Comparison of ENCODE assay signal across 1 cellular context in the genomic region with DNA sequence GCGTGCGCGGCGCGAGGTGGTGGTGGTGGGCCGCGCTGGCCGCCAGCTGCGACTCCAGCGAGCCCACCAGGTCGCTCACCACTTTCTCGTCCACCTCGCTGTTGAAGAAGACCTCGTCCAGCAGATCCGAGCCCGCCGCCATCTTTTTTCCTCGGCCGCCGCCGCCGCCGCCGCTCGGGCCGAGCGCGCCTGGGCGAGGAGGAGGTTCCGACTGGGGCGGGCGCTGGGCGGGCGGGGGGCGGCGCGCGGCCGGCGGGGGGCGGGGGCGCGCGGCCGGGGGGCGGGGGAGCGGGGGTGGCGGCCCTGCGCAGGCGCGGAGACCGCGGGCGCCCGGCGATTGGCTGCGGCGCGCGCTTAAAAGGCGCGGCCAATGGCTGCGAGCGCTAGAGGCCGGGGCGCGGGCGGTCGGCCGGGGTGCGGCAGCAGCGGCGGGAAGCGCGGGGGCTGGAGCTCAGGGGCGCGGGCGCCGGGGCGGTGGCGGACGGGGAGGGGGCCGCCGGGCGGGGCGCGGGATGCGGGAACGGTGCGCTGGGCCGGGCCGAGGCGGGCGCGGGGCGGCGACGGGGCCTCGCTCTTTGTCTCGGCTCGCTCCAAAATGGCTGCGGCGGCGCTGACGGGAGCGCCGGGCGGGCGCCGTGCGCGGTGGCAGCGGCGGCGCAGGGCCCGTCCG.
A peak's percentile ranks its signal among the peaks of the same experiment; 100 is the strongest.
TF ChIP-seq lines count a peak whose summit lies in the region.

A gene with protein sequence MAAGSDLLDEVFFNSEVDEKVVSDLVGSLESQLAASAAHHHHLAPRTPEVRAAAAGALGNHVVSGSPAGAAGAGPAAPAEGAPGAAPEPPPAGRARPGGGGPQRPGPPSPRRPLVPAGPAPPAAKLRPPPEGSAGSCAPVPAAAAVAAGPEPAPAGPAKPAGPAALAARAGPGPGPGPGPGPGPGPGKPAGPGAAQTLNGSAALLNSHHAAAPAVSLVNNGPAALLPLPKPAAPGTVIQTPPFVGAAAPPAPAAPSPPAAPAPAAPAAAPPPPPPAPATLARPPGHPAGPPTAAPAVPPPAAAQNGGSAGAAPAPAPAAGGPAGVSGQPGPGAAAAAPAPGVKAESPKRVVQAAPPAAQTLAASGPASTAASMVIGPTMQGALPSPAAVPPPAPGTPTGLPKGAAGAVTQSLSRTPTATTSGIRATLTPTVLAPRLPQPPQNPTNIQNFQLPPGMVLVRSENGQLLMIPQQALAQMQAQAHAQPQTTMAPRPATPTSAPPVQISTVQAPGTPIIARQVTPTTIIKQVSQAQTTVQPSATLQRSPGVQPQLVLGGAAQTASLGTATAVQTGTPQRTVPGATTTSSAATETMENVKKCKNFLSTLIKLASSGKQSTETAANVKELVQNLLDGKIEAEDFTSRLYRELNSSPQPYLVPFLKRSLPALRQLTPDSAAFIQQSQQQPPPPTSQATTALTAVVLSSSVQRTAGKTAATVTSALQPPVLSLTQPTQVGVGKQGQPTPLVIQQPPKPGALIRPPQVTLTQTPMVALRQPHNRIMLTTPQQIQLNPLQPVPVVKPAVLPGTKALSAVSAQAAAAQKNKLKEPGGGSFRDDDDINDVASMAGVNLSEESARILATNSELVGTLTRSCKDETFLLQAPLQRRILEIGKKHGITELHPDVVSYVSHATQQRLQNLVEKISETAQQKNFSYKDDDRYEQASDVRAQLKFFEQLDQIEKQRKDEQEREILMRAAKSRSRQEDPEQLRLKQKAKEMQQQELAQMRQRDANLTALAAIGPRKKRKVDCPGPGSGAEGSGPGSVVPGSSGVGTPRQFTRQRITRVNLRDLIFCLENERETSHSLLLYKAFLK (minus strand): TSS at position 213 of the 670 bp plus-strand sequence. CDS start 71 bp downstream, at position 142.

TF ChIP-seq in K562, 482 proteins besides CTCF, POLR2A, EP300 and RAD21 (continues in another document):
- TF ChIP-seq IFI16 (CRISPR knock-in tag; IDR thresholded peaks at IDR 0.05), result no peak
- TF ChIP-seq YY1 (IDR thresholded peaks at IDR 0.05; ENCODE audit: borderline replicate concordance in 1 of 3, control insufficient read depth in 1 of 3, extremely low read depth in 1 of 3, insufficient read depth in 3 of 3, insufficient read length in 1 of 3, insufficient replicate concordance in 2 of 3, low read depth in 1 of 3, low read length in 2 of 3), result peak; percentile 74 to 92 (median 92)
- TF ChIP-seq PHF8 (IDR thresholded peaks at IDR 0.05; ENCODE audit: borderline replicate concordance, low read length), result peak; percentile 71; the same call in 1 of the 2 replicates
- TF ChIP-seq SAP30 (IDR thresholded peaks at IDR 0.05; ENCODE audit: borderline replicate concordance, insufficient read depth, low read depth, low read length, poor library complexity, severe bottlenecking), result no peak
- TF ChIP-seq, protein P1, sequence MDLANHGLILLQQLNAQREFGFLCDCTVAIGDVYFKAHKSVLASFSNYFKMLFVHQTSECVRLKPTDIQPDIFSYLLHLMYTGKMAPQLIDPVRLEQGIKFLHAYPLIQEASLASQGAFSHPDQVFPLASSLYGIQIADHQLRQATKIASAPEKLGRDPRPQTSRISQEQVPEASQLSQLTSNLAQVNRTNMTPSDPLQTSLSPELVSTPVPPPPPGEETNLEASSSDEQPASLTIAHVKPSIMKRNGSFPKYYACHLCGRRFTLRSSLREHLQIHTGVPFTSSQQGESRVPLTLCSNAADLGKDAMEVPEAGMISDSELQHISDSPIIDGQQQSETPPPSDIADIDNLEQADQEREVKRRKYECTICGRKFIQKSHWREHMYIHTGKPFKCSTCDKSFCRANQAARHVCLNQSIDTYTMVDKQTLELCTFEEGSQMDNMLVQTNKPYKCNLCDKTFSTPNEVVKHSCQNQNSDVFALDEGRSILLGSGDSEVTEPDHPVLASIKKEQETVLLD (IDR thresholded peaks at IDR 0.05), result no peak
- TF ChIP-seq SMARCA5 (IDR thresholded peaks at IDR 0.05), result no peak
- TF ChIP-seq RBBP5 (IDR thresholded peaks at IDR 0.05; ENCODE audit: borderline replicate concordance, insufficient read depth, low read length, poor library complexity, severe bottlenecking), result peak; percentile 76
- TF ChIP-seq ERF (CRISPR knock-in tag; IDR thresholded peaks at IDR 0.05), result no peak
- peak; percentile 18 for TF ChIP-seq ZFX (CRISPR knock-in tag; IDR thresholded peaks at IDR 0.05)
- TF ChIP-seq RBM25 (IDR thresholded peaks at IDR 0.05; ENCODE audit: low read depth, low read length, severe bottlenecking), result peak; percentile 20
- TF ChIP-seq ZKSCAN3 (CRISPR knock-in tag; IDR thresholded peaks at IDR 0.05), result no peak
- TF ChIP-seq RBFOX2 (IDR thresholded peaks at IDR 0.05; ENCODE audit: low read depth, low read length), result peak; percentile 87
- TF ChIP-seq FOXA3 (CRISPR knock-in tag; conservative IDR thresholded peaks at IDR 0.05 in 1 of 2, IDR thresholded peaks at IDR 0.05 in 1 of 2), result no peak
- TF ChIP-seq ZNF197 (CRISPR knock-in tag; IDR thresholded peaks at IDR 0.05; ENCODE audit: low read depth), result 0 out of 2 replicates have a peak, but pooled peaks have one; percentile 10
- 0 out of 2 replicates have a peak, but pooled peaks have one; percentile 2 for TF ChIP-seq ZBTB7A (IDR thresholded peaks at IDR 0.05; ENCODE audit: borderline replicate concordance, control insufficient read depth, low read depth, low read length)
- no peak for TF ChIP-seq ZNF354B (CRISPR knock-in tag; IDR thresholded peaks at IDR 0.05)
- peak; percentile 33 to 56; a peak in 2 of 4 replicates for TF ChIP-seq MAZ (CRISPR knock-in tag; conservative IDR thresholded peaks at IDR 0.05 in 1 of 2, IDR thresholded peaks at IDR 0.05 in 1 of 2)
- peak; percentile 96 for TF ChIP-seq POLR2H (tag; IDR thresholded peaks at IDR 0.05; ENCODE audit: low read depth)
- no peak for TF ChIP-seq LCOR (CRISPR knock-in tag; IDR thresholded peaks at IDR 0.05)
- TF ChIP-seq MTA3 (IDR thresholded peaks at IDR 0.05; ENCODE audit: borderline replicate concordance), result no peak
- 0 out of 4 replicates have a peak, but pooled peaks of 1 of the 2 experiments have one; percentile 35 for TF ChIP-seq NONO (IDR thresholded peaks at IDR 0.05; ENCODE audit: low read depth in 2 of 2, low read length in 1 of 2)
- no peak for TF ChIP-seq ZNF232 (CRISPR knock-in tag; IDR thresholded peaks at IDR 0.05)
- TF ChIP-seq IRF2 (CRISPR knock-in tag; IDR thresholded peaks at IDR 0.05), result no peak
- peak; percentile 98 for TF ChIP-seq TBP (optimal IDR thresholded peaks at IDR 0.05; ENCODE audit: low read depth, low read length)
- no peak for TF ChIP-seq KDM2B (CRISPR knock-in tag; IDR thresholded peaks at IDR 0.05)
- TF ChIP-seq PYGO2 (tag; IDR thresholded peaks at IDR 0.05), result no peak
- TF ChIP-seq GABPA (tag; conservative IDR thresholded peaks at IDR 0.05; ENCODE audit: low read depth), result peak; percentile 24; the same call in 1 of the 2 replicates
- peak; percentile 95 for TF ChIP-seq POLR2G (IDR thresholded peaks at IDR 0.05; ENCODE audit: low read depth, low read length)
- TF ChIP-seq, protein P2, sequence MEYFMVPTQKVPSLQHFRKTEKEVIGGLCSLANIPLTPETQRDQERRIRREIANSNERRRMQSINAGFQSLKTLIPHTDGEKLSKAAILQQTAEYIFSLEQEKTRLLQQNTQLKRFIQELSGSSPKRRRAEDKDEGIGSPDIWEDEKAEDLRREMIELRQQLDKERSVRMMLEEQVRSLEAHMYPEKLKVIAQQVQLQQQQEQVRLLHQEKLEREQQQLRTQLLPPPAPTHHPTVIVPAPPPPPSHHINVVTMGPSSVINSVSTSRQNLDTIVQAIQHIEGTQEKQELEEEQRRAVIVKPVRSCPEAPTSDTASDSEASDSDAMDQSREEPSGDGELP (CRISPR knock-in tag; IDR thresholded peaks at IDR 0.05; ENCODE audit: borderline replicate concordance), result peak; percentile 23; the same call in 1 of the 2 replicates
- peak; percentile 91 for TF ChIP-seq KDM5B (IDR thresholded peaks at IDR 0.05; ENCODE audit: insufficient replicate concordance, low read depth, low read length)
- peak; percentile 94 for TF ChIP-seq GTF2A2 (tag; IDR thresholded peaks at IDR 0.05)
- TF ChIP-seq, protein P3, sequence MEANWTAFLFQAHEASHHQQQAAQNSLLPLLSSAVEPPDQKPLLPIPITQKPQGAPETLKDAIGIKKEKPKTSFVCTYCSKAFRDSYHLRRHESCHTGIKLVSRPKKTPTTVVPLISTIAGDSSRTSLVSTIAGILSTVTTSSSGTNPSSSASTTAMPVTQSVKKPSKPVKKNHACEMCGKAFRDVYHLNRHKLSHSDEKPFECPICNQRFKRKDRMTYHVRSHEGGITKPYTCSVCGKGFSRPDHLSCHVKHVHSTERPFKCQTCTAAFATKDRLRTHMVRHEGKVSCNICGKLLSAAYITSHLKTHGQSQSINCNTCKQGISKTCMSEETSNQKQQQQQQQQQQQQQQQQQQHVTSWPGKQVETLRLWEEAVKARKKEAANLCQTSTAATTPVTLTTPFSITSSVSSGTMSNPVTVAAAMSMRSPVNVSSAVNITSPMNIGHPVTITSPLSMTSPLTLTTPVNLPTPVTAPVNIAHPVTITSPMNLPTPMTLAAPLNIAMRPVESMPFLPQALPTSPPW (CRISPR knock-in tag; IDR thresholded peaks at IDR 0.05), result peak; percentile 98
- TF ChIP-seq PML (IDR thresholded peaks at IDR 0.05; ENCODE audit: low read length), result peak; percentile 39; the same call in 1 of the 2 replicates
- TF ChIP-seq ZNF644 (tag; IDR thresholded peaks at IDR 0.05; ENCODE audit: low read depth), result 0 out of 2 replicates have a peak, but pooled peaks have one; percentile 29
- TF ChIP-seq, protein P4, sequence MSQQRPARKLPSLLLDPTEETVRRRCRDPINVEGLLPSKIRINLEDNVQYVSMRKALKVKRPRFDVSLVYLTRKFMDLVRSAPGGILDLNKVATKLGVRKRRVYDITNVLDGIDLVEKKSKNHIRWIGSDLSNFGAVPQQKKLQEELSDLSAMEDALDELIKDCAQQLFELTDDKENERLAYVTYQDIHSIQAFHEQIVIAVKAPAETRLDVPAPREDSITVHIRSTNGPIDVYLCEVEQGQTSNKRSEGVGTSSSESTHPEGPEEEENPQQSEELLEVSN (IDR thresholded peaks at IDR 0.05; ENCODE audit: borderline replicate concordance in 1 of 2, extremely low read depth in 1 of 2, insufficient read depth in 1 of 2, insufficient read length in 1 of 2, low read depth in 1 of 2, low read length in 1 of 2, poor library complexity in 1 of 2, severe bottlenecking in 1 of 2), result peak in 1 of 2 experiments; percentile 61
- TF ChIP-seq CXXC5 (CRISPR knock-in tag; IDR thresholded peaks at IDR 0.05), result peak; percentile 61
- TF ChIP-seq, protein P5, sequence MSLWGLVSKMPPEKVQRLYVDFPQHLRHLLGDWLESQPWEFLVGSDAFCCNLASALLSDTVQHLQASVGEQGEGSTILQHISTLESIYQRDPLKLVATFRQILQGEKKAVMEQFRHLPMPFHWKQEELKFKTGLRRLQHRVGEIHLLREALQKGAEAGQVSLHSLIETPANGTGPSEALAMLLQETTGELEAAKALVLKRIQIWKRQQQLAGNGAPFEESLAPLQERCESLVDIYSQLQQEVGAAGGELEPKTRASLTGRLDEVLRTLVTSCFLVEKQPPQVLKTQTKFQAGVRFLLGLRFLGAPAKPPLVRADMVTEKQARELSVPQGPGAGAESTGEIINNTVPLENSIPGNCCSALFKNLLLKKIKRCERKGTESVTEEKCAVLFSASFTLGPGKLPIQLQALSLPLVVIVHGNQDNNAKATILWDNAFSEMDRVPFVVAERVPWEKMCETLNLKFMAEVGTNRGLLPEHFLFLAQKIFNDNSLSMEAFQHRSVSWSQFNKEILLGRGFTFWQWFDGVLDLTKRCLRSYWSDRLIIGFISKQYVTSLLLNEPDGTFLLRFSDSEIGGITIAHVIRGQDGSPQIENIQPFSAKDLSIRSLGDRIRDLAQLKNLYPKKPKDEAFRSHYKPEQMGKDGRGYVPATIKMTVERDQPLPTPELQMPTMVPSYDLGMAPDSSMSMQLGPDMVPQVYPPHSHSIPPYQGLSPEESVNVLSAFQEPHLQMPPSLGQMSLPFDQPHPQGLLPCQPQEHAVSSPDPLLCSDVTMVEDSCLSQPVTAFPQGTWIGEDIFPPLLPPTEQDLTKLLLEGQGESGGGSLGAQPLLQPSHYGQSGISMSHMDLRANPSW (CRISPR knock-in tag; IDR thresholded peaks at IDR 0.05), result no peak
- no peak for TF ChIP-seq NFIX (CRISPR knock-in tag; IDR thresholded peaks at IDR 0.05; ENCODE audit: low read depth)
- 0 out of 2 replicates have a peak, but pooled peaks have one; percentile 7 for TF ChIP-seq HCFC1 (IDR thresholded peaks at IDR 0.05; ENCODE audit: low read depth, low read length)
- no peak for TF ChIP-seq CREM (IDR thresholded peaks at IDR 0.05; ENCODE audit: low read depth)
- TF ChIP-seq CTBP1 (IDR thresholded peaks at IDR 0.05; ENCODE audit: borderline replicate concordance), result peak; percentile 91
- TF ChIP-seq TAF1 (IDR thresholded peaks at IDR 0.05; ENCODE audit: control insufficient read depth, extremely low read depth, insufficient read depth, low read length, severe bottlenecking), result peak; percentile 94
- TF ChIP-seq, protein P6, sequence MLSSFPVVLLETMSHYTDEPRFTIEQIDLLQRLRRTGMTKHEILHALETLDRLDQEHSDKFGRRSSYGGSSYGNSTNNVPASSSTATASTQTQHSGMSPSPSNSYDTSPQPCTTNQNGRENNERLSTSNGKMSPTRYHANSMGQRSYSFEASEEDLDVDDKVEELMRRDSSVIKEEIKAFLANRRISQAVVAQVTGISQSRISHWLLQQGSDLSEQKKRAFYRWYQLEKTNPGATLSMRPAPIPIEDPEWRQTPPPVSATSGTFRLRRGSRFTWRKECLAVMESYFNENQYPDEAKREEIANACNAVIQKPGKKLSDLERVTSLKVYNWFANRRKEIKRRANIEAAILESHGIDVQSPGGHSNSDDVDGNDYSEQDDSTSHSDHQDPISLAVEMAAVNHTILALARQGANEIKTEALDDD (IDR thresholded peaks at IDR 0.05), result no peak
- TF ChIP-seq RB1 (IDR thresholded peaks at IDR 0.05; ENCODE audit: low read depth), result peak; percentile 18; the same call in 1 of the 2 replicates
- TF ChIP-seq, protein P7, sequence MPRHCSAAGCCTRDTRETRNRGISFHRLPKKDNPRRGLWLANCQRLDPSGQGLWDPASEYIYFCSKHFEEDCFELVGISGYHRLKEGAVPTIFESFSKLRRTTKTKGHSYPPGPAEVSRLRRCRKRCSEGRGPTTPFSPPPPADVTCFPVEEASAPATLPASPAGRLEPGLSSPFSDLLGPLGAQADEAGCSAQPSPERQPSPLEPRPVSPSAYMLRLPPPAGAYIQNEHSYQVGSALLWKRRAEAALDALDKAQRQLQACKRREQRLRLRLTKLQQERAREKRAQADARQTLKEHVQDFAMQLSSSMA (CRISPR knock-in tag; IDR thresholded peaks at IDR 0.05), result no peak
- TF ChIP-seq, protein P8, sequence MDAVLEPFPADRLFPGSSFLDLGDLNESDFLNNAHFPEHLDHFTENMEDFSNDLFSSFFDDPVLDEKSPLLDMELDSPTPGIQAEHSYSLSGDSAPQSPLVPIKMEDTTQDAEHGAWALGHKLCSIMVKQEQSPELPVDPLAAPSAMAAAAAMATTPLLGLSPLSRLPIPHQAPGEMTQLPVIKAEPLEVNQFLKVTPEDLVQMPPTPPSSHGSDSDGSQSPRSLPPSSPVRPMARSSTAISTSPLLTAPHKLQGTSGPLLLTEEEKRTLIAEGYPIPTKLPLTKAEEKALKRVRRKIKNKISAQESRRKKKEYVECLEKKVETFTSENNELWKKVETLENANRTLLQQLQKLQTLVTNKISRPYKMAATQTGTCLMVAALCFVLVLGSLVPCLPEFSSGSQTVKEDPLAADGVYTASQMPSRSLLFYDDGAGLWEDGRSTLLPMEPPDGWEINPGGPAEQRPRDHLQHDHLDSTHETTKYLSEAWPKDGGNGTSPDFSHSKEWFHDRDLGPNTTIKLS (IDR thresholded peaks at IDR 0.05; ENCODE audit: borderline replicate concordance, low read depth), result no peak
- peak; percentile 31 for TF ChIP-seq NELFE (IDR thresholded peaks at IDR 0.05; ENCODE audit: insufficient read depth, insufficient read length)
- peak; percentile 39; the same call in 1 of the 2 replicates for TF ChIP-seq SUPT5H (IDR thresholded peaks at IDR 0.05)
- no peak for TF ChIP-seq COPS2 (conservative IDR thresholded peaks at IDR 0.05)
- peak; percentile 58 for TF ChIP-seq CCNT2 (IDR thresholded peaks at IDR 0.05; ENCODE audit: borderline replicate concordance, extremely low read depth, insufficient read length, low read depth, low read length)
